ENCODE assay signal across 11 cellular contexts in genomic region chr12:34625116-34625515, GRCh38.
DNase-seq lines count a peak whose midpoint lies in the region; ATAC-seq and TF ChIP-seq lines count a peak whose summit lies in the region.
"Had no signal": no experiment of that assay in that cellular context is flagged by ENCODE, and none has a peak within 500 bp of the region (broad histone marks: within the 10 kb centered on the region; RNA-seq: fewer than 3 reads in every experiment).

No MANE protein-coding gene starts in this region.

- no peaks in the 10 kb centered on the region for H3K79me2 ChIP-seq in GM23338 (replicated peaks; ENCODE audit: insufficient read depth)

- H3K27me3 ChIP-seq in GM23338 (ENCODE audit: insufficient read depth) (no peaks in the 10 kb centered on the region), uterus (no peaks in the 10 kb centered on the region)

- DNase-seq in COLO829 (ENCODE audit: low spot score) (peak; percentile 23), GM23338 (ENCODE audit: low spot score) (peak; percentile 43), NCI-H748 (lab: John Stamatoyannopoulos, UW; ENCODE audit: unreplicated experiment) (peak; percentile 72), epithelial cell of proximal tubule (ENCODE audit: low read depth) (no peak), uterus (no peak), progenitor cell of endocrine pancreas (ENCODE audit: low spot score, unreplicated experiment) (no peak)
- DNase-seq: NCI-H446 treated with DMSO at 0.1 percent for 48 hours had no signal

- H3K27me3 Mint-ChIP-seq in GM23338 (ENCODE audit: insufficient read depth, low read depth, poor library complexity) (no peaks in the 10 kb centered on the region), progenitor cell of endocrine pancreas (no peaks in the 10 kb centered on the region)

- ATAC-seq in GM23338 (no peak), GM18520 (IDR thresholded peaks at IDR 0.05; ENCODE audit: unreplicated experiment) (no peak), GM21825 (IDR thresholded peaks at IDR 0.05; ENCODE audit: unreplicated experiment) (no peak)
- ATAC-seq: sciatic nerve had no signal

- H3F3A ChIP-seq in GM23338 (replicated peaks; ENCODE audit: low read depth): no peaks in the 10 kb centered on the region

- H3K4me1 Mint-ChIP-seq in GM23338 (no peaks in the 10 kb centered on the region), progenitor cell of endocrine pancreas (ENCODE audit: low read depth) (no peaks in the 10 kb centered on the region)

- H3K36me3 Mint-ChIP-seq in GM23338 (ENCODE audit: low read depth) (peaks cover 40% of the 10 kb centered on the region), progenitor cell of endocrine pancreas (ENCODE audit: insufficient read depth) (peaks cover 1% of the 10 kb centered on the region)

- H4K20me1 ChIP-seq in GM23338 (replicated peaks; ENCODE audit: insufficient read depth): no peaks in the 10 kb centered on the region

- no peaks in the 10 kb centered on the region for H3K9me2 ChIP-seq in GM23338 (ENCODE audit: insufficient read depth)

- H3K4me1 ChIP-seq in GM23338 (ENCODE audit: insufficient read depth) (no peaks in the 10 kb centered on the region), uterus (no peaks in the 10 kb centered on the region)

- H2AFZ ChIP-seq in GM23338: no peak overlapping the region

- TF ChIP-seq POLR2A in uterus (IDR thresholded peaks at IDR 0.05): no peak

- no peak overlapping the region for H3K4me3 ChIP-seq in GM23338
- no peak overlapping the region for H3K4me3 ChIP-seq in epithelial cell of proximal tubule (ENCODE audit: low read depth, low read length)
- no peak overlapping the region for H3K4me3 ChIP-seq in uterus
- H3K4me3 ChIP-seq: coronary artery had no signal

- peaks cover 94% of the 10 kb centered on the region for H3K9me3 Mint-ChIP-seq in GM23338
- peaks cover 80% of the 10 kb centered on the region for H3K9me3 Mint-ChIP-seq in progenitor cell of endocrine pancreas (ENCODE audit: low read depth)

- H3K27ac ChIP-seq in GM23338 (ENCODE audit: low read depth): no peak overlapping the region
- H3K27ac ChIP-seq in uterus: no peak overlapping the region
- H3K27ac ChIP-seq: coronary artery had no signal

- TF ChIP-seq CTCF in GM23338 (conservative IDR thresholded peaks at IDR 0.05; ENCODE audit: low read depth in 2 of 2) (peak; percentile 27 to 50), epithelial cell of proximal tubule (conservative IDR thresholded peaks at IDR 0.05; ENCODE audit: low read depth, low read length) (peak; percentile 30), uterus (IDR thresholded peaks at IDR 0.05) (peak in 1 of 4 experiments; percentile 8), progenitor cell of endocrine pancreas (IDR thresholded peaks at IDR 0.05; ENCODE audit: unreplicated experiment) (no peak)

- H3K9me3 ChIP-seq in uterus: no peaks in the 10 kb centered on the region

- H3K4me2 ChIP-seq in GM23338: no peak overlapping the region

- H3K4me3 Mint-ChIP-seq in GM23338: no peak overlapping the region
- no peak overlapping the region for H3K4me3 Mint-ChIP-seq in progenitor cell of endocrine pancreas (ENCODE audit: low read depth)

- H3K27ac Mint-ChIP-seq in GM23338: no peak overlapping the region
- H3K27ac Mint-ChIP-seq in progenitor cell of endocrine pancreas: no peak overlapping the region

- intact Hi-C loops in uterus (cut with DNase I; ENCODE audit: low total_unique reads): no loop called here

- H3K36me3 ChIP-seq in GM23338 (ENCODE audit: insufficient read depth) (no peaks in the 10 kb centered on the region), uterus (no peaks in the 10 kb centered on the region)

TF ChIP-seq in GM23338, 12 proteins besides CTCF, POLR2A, EP300 and RAD21 (continues in another document):
- TF ChIP-seq ETS1 (IDR thresholded peaks at IDR 0.05) (no peak), POLR2AphosphoS5 (IDR thresholded peaks at IDR 0.05; ENCODE audit: low read depth) (no peak), EZH2phosphoT487 (IDR thresholded peaks at IDR 0.05; ENCODE audit: unreplicated experiment) (no peak), CREB1 (CRISPR knock-in tag; IDR thresholded peaks at IDR 0.05; ENCODE audit: low read depth) (no peak), JUNB (IDR thresholded peaks at IDR 0.05; ENCODE audit: unreplicated experiment) (no peak), ZNF462 (CRISPR knock-in tag; IDR thresholded peaks at IDR 0.05) (no peak), ZNF331 (CRISPR knock-in tag; IDR thresholded peaks at IDR 0.05; ENCODE audit: low read depth) (no peak)

Comparison
In these comparisons a context has a peak if more than half of its experiments do, and no peak if none do; other contexts are left out.
1. DNase-seq: peak in COLO829 (single experiment), GM23338 (single experiment) and NCI-H748 (single experiment); none in epithelial cell of proximal tubule (single experiment), uterus (0 of 2) and progenitor cell of endocrine pancreas (single experiment).